In genomic region chr20:33441142-33441955, GRCh38 we compare ENCODE assay signal across 13 cellular contexts. TPM values are rescaled to one million over a fixed set of nuclear protein-coding genes. Genes with fewer than 3 reads are reported as not detected.
A peak's percentile ranks its signal among the peaks of the same experiment; 100 is the strongest.
DNase-seq lines count a peak whose midpoint lies in the region.
"Had no signal": no experiment of that assay in that cellular context is flagged by ENCODE, and none has a peak within 500 bp of the region (broad histone marks: within the 10 kb centered on the region; RNA-seq: fewer than 3 reads in every experiment).

No MANE protein-coding gene starts in this region.

- no peaks in the 10 kb centered on the region for H3K9me3 Mint-ChIP-seq in activated CD4-positive, alpha-beta T cell treated with anti-CD3 and anti-CD28 coated beads, Interleukin-2, amount 10 ng/mL, durations not matched to agents 24 days and 14 days
- no peaks in the 10 kb centered on the region for H3K9me3 Mint-ChIP-seq in immature natural killer cell
- H3K9me3 Mint-ChIP-seq: activated T-cell treated with anti-CD3 and anti-CD28 coated beads, Interleukin-2, amount 50 U/mL, for 72 hours had no signal

- peaks cover 11% of the 10 kb centered on the region for H3K27me3 Mint-ChIP-seq in activated CD4-positive, alpha-beta T cell treated with anti-CD3 and anti-CD28 coated beads, Interleukin-2, amount 10 ng/mL, durations not matched to agents 24 days and 14 days
- peaks cover 6 to 9% (median 7%) of the 10 kb centered on the region in 3 donors for H3K27me3 Mint-ChIP-seq in immature natural killer cell (ENCODE audit: low read depth in 3 of 3)

- intact Hi-C loops in activated CD4-positive, alpha-beta T cell treated with anti-CD3 and anti-CD28 coated beads, Interleukin-2, amount 10 ng/mL, durations not matched to agents 24 days and 14 days (cut with micrococcal nuclease) = loop anchor here (5.0 kb wide), 1 partner anchor 226 kb away; the partner anchor contains the start of gene ACTL10

- peaks cover 15% of the 10 kb centered on the region for H3K4me1 Mint-ChIP-seq in activated CD4-positive, alpha-beta T cell treated with anti-CD3 and anti-CD28 coated beads, Interleukin-2, amount 10 ng/mL, durations not matched to agents 24 days and 14 days
- H3K4me1 Mint-ChIP-seq in immature natural killer cell = peaks cover 14 to 17% of the 10 kb centered on the region in 2 donors

- H3K4me3 ChIP-seq in SK-N-MC = no peak overlapping the region
- H3K4me3 ChIP-seq: HAP-1, ovary had no signal

- H3K9me3 ChIP-seq in SK-N-MC (ENCODE audit: low read depth, low read length) = no peaks in the 10 kb centered on the region
- H3K9me3 ChIP-seq: HAP-1, ovary had no signal

- H3K4me3 Mint-ChIP-seq in activated CD4-positive, alpha-beta T cell treated with anti-CD3 and anti-CD28 coated beads, Interleukin-2, amount 10 ng/mL, durations not matched to agents 24 days and 14 days = peak overlapping the region; percentile 23
- H3K4me3 Mint-ChIP-seq in immature natural killer cell = peak overlapping the region in 4 of 5 donors; percentile 7 to 90 (median 59)

- no peak overlapping the region for H3K9ac ChIP-seq in SK-N-MC (ENCODE audit: insufficient read length)

- H3K36me3 Mint-ChIP-seq in activated CD4-positive, alpha-beta T cell treated with anti-CD3 and anti-CD28 coated beads, Interleukin-2, amount 10 ng/mL, durations not matched to agents 24 days and 14 days (ENCODE audit: low read depth) = no peaks in the 10 kb centered on the region
- no peaks in the 10 kb centered on the region for H3K36me3 Mint-ChIP-seq in immature natural killer cell

- no peak for DNase-seq in activated CD4-positive, alpha-beta T cell treated with anti-CD3 and anti-CD28 coated beads, Interleukin-2, amount 10 ng/mL, durations not matched to agents 24 days and 14 days
- no peak for DNase-seq in activated CD4-positive, alpha-beta T cell treated with anti-CD3 and anti-CD28 coated beads, Interleukin-2, amount 50 U/mL, for 1 hour
- DNase-seq in SK-N-MC (ENCODE audit: low read depth, low spot score) (no peak), immature natural killer cell (no peak), DMS153 (lab: John Stamatoyannopoulos, UW) (no peak), NOMO-1 treated with DMSO at 0.1 percent for 48 hours (lab: John Stamatoyannopoulos, UW; ENCODE audit: unreplicated experiment) (no peak), mucosa of gallbladder (ENCODE audit: low spot score) (no peak)
- DNase-seq: activated T-cell treated with anti-CD3 and anti-CD28 coated beads, Interleukin-2, amount 50 U/mL, for 72 hours; NCI-H1092; ovary had no signal

- H3K36me3 ChIP-seq in SK-N-MC (ENCODE audit: insufficient read depth, low read length) = no peaks in the 10 kb centered on the region
- H3K36me3 ChIP-seq: HAP-1, ovary had no signal

- H3K27ac ChIP-seq in SK-N-MC = peak overlapping the region; percentile 22; the same call in 1 of the 2 replicates
- peak overlapping the region; percentile 80 for H3K27ac ChIP-seq in temporal lobe (ENCODE audit: low read depth, low read length)
- H3K27ac ChIP-seq: VCaP had no signal

- H3K27ac Mint-ChIP-seq in activated CD4-positive, alpha-beta T cell treated with anti-CD3 and anti-CD28 coated beads, Interleukin-2, amount 10 ng/mL, durations not matched to agents 24 days and 14 days = no peak overlapping the region
- H3K27ac Mint-ChIP-seq in immature natural killer cell = no peak overlapping the region
- H3K27ac Mint-ChIP-seq: activated T-cell treated with anti-CD3 and anti-CD28 coated beads, Interleukin-2, amount 50 U/mL, for 72 hours had no signal

RNA-seq across cellular contexts. Expression of gene SNTA1, which starts 2.2 kb away (rescaled TPM):
- total RNA-seq in activated CD4-positive, alpha-beta T cell treated with anti-CD3 and anti-CD28 coated beads, Interleukin-2, amount 10 ng/mL, durations not matched to agents 24 days and 14 days = 0.91 and 1.0 TPM in 2 replicates
- polyA plus RNA-seq in immature natural killer cell = 1 to 10 TPM in 2 of 3 donors, not detected in 1; 2.4 to 2.8 TPM
- total RNA-seq in temporal lobe = 10.6 TPM
- 13.0 TPM for total RNA-seq in mucosa of gallbladder

RNA-seq across cellular contexts. Expression of gene CDK5RAP1, which starts 40.0 kb away (rescaled TPM):
- 49.9 and 52.9 TPM in 2 replicates for total RNA-seq in activated CD4-positive, alpha-beta T cell treated with anti-CD3 and anti-CD28 coated beads, Interleukin-2, amount 10 ng/mL, durations not matched to agents 24 days and 14 days
- 10 to 100 TPM; 20.4 to 32.3 (median 20.9) TPM for polyA plus RNA-seq in immature natural killer cell
- 18.9 TPM for total RNA-seq in temporal lobe
- 18.7 TPM for total RNA-seq in mucosa of gallbladder

RNA-seq across cellular contexts. Expression of gene CBFA2T2, which starts 48.5 kb away (rescaled TPM):
- total RNA-seq in activated CD4-positive, alpha-beta T cell treated with anti-CD3 and anti-CD28 coated beads, Interleukin-2, amount 10 ng/mL, durations not matched to agents 24 days and 14 days = 12.9 TPM in 2 replicates
- polyA plus RNA-seq in immature natural killer cell = 10 to 100 TPM in 2 of 3 donors, 1 to 10 TPM in 1; 7.5 to 15.5 (median 11.0) TPM
- total RNA-seq in temporal lobe (20.2 TPM), mucosa of gallbladder (21.2 TPM)
